Comparison of ENCODE assay signal across 23 cellular contexts in genomic region chr16:85262558-85263196, GRCh38.
DNase-seq lines count a peak whose midpoint lies in the region; ATAC-seq and TF ChIP-seq lines count a peak whose summit lies in the region.
"Had no signal": no experiment of that assay in that cellular context is flagged by ENCODE, and none has a peak within 500 bp of the region (broad histone marks: within the 10 kb centered on the region; RNA-seq: fewer than 3 reads in every experiment).

No MANE protein-coding gene starts in this region.

- H3K36me3 ChIP-seq in adipocyte (ENCODE audit: control insufficient read depth, insufficient read depth, low read length, severe bottlenecking), result no peaks in the 10 kb centered on the region
- H3K36me3 ChIP-seq in mesendoderm (ENCODE audit: control insufficient read depth, insufficient read depth, low read length), result no peaks in the 10 kb centered on the region
- no peaks in the 10 kb centered on the region for H3K36me3 ChIP-seq in GM23338 (ENCODE audit: insufficient read depth)
- H3K36me3 ChIP-seq: BE2C, neutrophil had no signal

- TF ChIP-seq CTCF in GM23338 (conservative IDR thresholded peaks at IDR 0.05; ENCODE audit: low read depth in 2 of 2), result no peak
- no peak for TF ChIP-seq CTCF in GM20000 (IDR thresholded peaks at IDR 0.05; ENCODE audit: extremely low read depth, missing control alignments)

- no peaks in the 10 kb centered on the region for H3K27me3 ChIP-seq in adipocyte (replicated peaks; ENCODE audit: control insufficient read depth, insufficient read depth, low read length)
- no peaks in the 10 kb centered on the region for H3K27me3 ChIP-seq in mesendoderm (ENCODE audit: insufficient read depth, low read length, poor library complexity)
- no peaks in the 10 kb centered on the region for H3K27me3 ChIP-seq in GM23338 (ENCODE audit: insufficient read depth)
- H3K27me3 ChIP-seq: BE2C had no signal

- no peak overlapping the region for H3K4me3 Mint-ChIP-seq in GM23338
- H3K4me3 Mint-ChIP-seq: activated CD8-positive, alpha-beta T cell treated with anti-CD3 and anti-CD28 coated beads for 36 hours; activated naive CD8-positive, alpha-beta T cell had no signal

- H3K27ac ChIP-seq in mesendoderm (ENCODE audit: low read depth, low read length) (no peak overlapping the region), GM23338 (ENCODE audit: low read depth) (no peak overlapping the region)
- H3K27ac ChIP-seq: A549, neutrophil, RWPE1 had no signal

- H3K9me2 ChIP-seq in GM23338 (ENCODE audit: insufficient read depth), result no peaks in the 10 kb centered on the region

- H4K20me1 ChIP-seq in GM23338 (replicated peaks; ENCODE audit: insufficient read depth), result peaks cover 8% of the 10 kb centered on the region

- H3K23ac ChIP-seq in mesendoderm (ENCODE audit: low read length), result no peak overlapping the region

- H4K8ac ChIP-seq in mesendoderm (ENCODE audit: low read depth, low read length), result no peak overlapping the region

- H4K5ac ChIP-seq in mesendoderm (ENCODE audit: low read length), result no peak overlapping the region

- no peaks in the 10 kb centered on the region; the same call in 2 of the 3 replicates for H3K36me3 Mint-ChIP-seq in GM23338 (ENCODE audit: low read depth)
- H3K36me3 Mint-ChIP-seq: activated naive CD8-positive, alpha-beta T cell had no signal

- no peak overlapping the region for H2BK15ac ChIP-seq in mesendoderm (replicated peaks; ENCODE audit: low read depth)

- no peak overlapping the region for H3K4ac ChIP-seq in mesendoderm (ENCODE audit: low read depth, low read length)

- no peak for ATAC-seq in GM23338
- no peak for ATAC-seq in HG02642 (IDR thresholded peaks at IDR 0.05; ENCODE audit: poor library complexity, unreplicated experiment)
- ATAC-seq: A549; activated CD4-positive, CD25-positive, alpha-beta regulatory T cell treated with anti-CD3 and anti-CD28 coated beads, Interleukin-2, amount 50 U/mL, for 24 hours; activated CD8-positive, alpha-beta T cell treated with anti-CD3 and anti-CD28 coated beads for 36 hours; HCT116; SK-N-SH treated with all-trans-retinoic acid at 6 μM for 48 hours had no signal

- H2BK5ac ChIP-seq in mesendoderm (ENCODE audit: low read length), result no peak overlapping the region

- no peak overlapping the region for H3K27ac Mint-ChIP-seq in GM23338
- H3K27ac Mint-ChIP-seq: activated CD8-positive, alpha-beta T cell treated with anti-CD3 and anti-CD28 coated beads for 36 hours; activated naive CD8-positive, alpha-beta T cell had no signal

- H3K4me1 Mint-ChIP-seq in GM23338, result peaks cover 12% of the 10 kb centered on the region

- H3K4me2 ChIP-seq in mesendoderm (ENCODE audit: low read length) (no peak overlapping the region), GM23338 (no peak overlapping the region)
- H3K4me2 ChIP-seq: A549 had no signal

- no CpG with 5 or more reads among the region's 22 CpGs for WGBS in mesendoderm (ENCODE audit: extremely low coverage, insufficient coverage, low lambda C conversion rate)

- H3K79me2 ChIP-seq in mesendoderm (ENCODE audit: control insufficient read depth, insufficient read depth, low read length) (no peaks in the 10 kb centered on the region), GM23338 (replicated peaks; ENCODE audit: insufficient read depth) (no peaks in the 10 kb centered on the region)

- H3K4me3 ChIP-seq in adipocyte (ENCODE audit: low read length), result no peak overlapping the region
- H3K4me3 ChIP-seq in mesendoderm (ENCODE audit: low read length), result no peak overlapping the region
- H3K4me3 ChIP-seq in GM23338, result no peak overlapping the region
- H3K4me3 ChIP-seq: A549 had no signal

- H3K9ac ChIP-seq in adipocyte (ENCODE audit: low read length) (peak overlapping the region; percentile 25), mesendoderm (ENCODE audit: low read length) (no peak overlapping the region)

- H3K56ac ChIP-seq in mesendoderm (ENCODE audit: low read length), result peak overlapping the region; percentile 42

- DNase-seq in SIG-M5 treated with dmso at 0.1 percent for 504 hours (lab: John Stamatoyannopoulos, UW; ENCODE audit: unreplicated experiment), result peak; percentile 40
- DNase-seq in SIG-M5 (lab: John Stamatoyannopoulos, UW), result no peak
- no peak for DNase-seq in adipocyte (ENCODE audit: low read depth)
- peak; percentile 45 for DNase-seq in mesendoderm
- no peak for DNase-seq in GM23338 (ENCODE audit: low spot score)
- DNase-seq in stimulated activated CD4-positive, alpha-beta T cell treated with anti-CD3 and anti-CD28 coated beads, Interleukin-15, amount 100 ng/mL, for 24 hours, result no peak
- DNase-seq in GM20000 (ENCODE audit: low spot score), result no peak
- DNase-seq: activated CD8-positive, alpha-beta T cell treated with anti-CD3 and anti-CD28 coated beads for 36 hours; BE2C; IMR-90; islet precursor cell; NCI-H1436; NCI-H2171; NCI-H524 treated with DMSO at 0.1 percent for 48 hours; T1000 had no signal

- H3K18ac ChIP-seq in mesendoderm (ENCODE audit: low read length), result no peak overlapping the region

- H3K27me3 Mint-ChIP-seq in GM23338 (ENCODE audit: insufficient read depth, low read depth, poor library complexity), result peaks cover 8% of the 10 kb centered on the region
- H3K27me3 Mint-ChIP-seq: activated naive CD8-positive, alpha-beta T cell had no signal

- 0 out of 2 replicates have a peak, but pooled peaks cover 2% of the 10 kb centered on the region for H3F3A ChIP-seq in GM23338 (replicated peaks; ENCODE audit: low read depth)

- H3K79me1 ChIP-seq in mesendoderm (ENCODE audit: low read length), result no peaks in the 10 kb centered on the region

- no peak overlapping the region for H2BK120ac ChIP-seq in mesendoderm (ENCODE audit: low read depth, low read length)

- no peaks in the 10 kb centered on the region for H3K9me3 ChIP-seq in adipocyte (ENCODE audit: control insufficient read depth, low read length)
- H3K9me3 ChIP-seq: A549, BE2C, neutrophil had no signal

- no peak overlapping the region for H2AK5ac ChIP-seq in mesendoderm (ENCODE audit: low read length)

- no peaks in the 10 kb centered on the region for H3K9me3 Mint-ChIP-seq in GM23338
- H3K9me3 Mint-ChIP-seq: activated CD8-positive, alpha-beta T cell treated with anti-CD3 and anti-CD28 coated beads for 36 hours had no signal

- no peak overlapping the region for H2AFZ ChIP-seq in GM23338

- H3K4me1 ChIP-seq in adipocyte (ENCODE audit: control insufficient read depth, insufficient read depth, low read length), result peaks cover 7% of the 10 kb centered on the region
- H3K4me1 ChIP-seq in mesendoderm (ENCODE audit: control insufficient read depth, low read depth, low read length), result peaks cover 3% of the 10 kb centered on the region
- no peaks in the 10 kb centered on the region for H3K4me1 ChIP-seq in GM23338 (ENCODE audit: insufficient read depth)
- H3K4me1 ChIP-seq: A549 had no signal

TF ChIP-seq in GM23338, 12 proteins besides CTCF, POLR2A, EP300 and RAD21:
- TF ChIP-seq ZNF331 (CRISPR knock-in tag; IDR thresholded peaks at IDR 0.05; ENCODE audit: low read depth) (no peak), NANOG (IDR thresholded peaks at IDR 0.05; ENCODE audit: borderline replicate concordance) (no peak), CREB1 (CRISPR knock-in tag; IDR thresholded peaks at IDR 0.05; ENCODE audit: low read depth) (no peak)
- TF ChIP-seq, protein P1, sequence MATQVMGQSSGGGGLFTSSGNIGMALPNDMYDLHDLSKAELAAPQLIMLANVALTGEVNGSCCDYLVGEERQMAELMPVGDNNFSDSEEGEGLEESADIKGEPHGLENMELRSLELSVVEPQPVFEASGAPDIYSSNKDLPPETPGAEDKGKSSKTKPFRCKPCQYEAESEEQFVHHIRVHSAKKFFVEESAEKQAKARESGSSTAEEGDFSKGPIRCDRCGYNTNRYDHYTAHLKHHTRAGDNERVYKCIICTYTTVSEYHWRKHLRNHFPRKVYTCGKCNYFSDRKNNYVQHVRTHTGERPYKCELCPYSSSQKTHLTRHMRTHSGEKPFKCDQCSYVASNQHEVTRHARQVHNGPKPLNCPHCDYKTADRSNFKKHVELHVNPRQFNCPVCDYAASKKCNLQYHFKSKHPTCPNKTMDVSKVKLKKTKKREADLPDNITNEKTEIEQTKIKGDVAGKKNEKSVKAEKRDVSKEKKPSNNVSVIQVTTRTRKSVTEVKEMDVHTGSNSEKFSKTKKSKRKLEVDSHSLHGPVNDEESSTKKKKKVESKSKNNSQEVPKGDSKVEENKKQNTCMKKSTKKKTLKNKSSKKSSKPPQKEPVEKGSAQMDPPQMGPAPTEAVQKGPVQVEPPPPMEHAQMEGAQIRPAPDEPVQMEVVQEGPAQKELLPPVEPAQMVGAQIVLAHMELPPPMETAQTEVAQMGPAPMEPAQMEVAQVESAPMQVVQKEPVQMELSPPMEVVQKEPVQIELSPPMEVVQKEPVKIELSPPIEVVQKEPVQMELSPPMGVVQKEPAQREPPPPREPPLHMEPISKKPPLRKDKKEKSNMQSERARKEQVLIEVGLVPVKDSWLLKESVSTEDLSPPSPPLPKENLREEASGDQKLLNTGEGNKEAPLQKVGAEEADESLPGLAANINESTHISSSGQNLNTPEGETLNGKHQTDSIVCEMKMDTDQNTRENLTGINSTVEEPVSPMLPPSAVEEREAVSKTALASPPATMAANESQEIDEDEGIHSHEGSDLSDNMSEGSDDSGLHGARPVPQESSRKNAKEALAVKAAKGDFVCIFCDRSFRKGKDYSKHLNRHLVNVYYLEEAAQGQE (IDR thresholded peaks at IDR 0.05; ENCODE audit: unreplicated experiment), result no peak
TF ChIP-seq in GM23338: peak in this region for 0.

Comparison
In these comparisons a context has a peak if more than half of its experiments do, and no peak if none do; other contexts are left out.
1. DNase-seq: peak in SIG-M5 treated with dmso at 0.1 percent for 504 hours (single experiment) and mesendoderm (single experiment); none in SIG-M5 (single experiment), adipocyte (single experiment), GM23338 (single experiment), stimulated activated CD4-positive, alpha-beta T cell treated with anti-CD3 and anti-CD28 coated beads, Interleukin-15, amount 100 ng/mL, for 24 hours (single experiment) and GM20000 (single experiment).